10 cellular contexts compared by ENCODE assay signal in genomic region chr10:90896916-90897315, GRCh38. TPM values are rescaled to one million over a fixed set of nuclear protein-coding genes. Genes with fewer than 3 reads are reported as not detected.
DNase-seq lines count a peak whose midpoint lies in the region; ATAC-seq and TF ChIP-seq lines count a peak whose summit lies in the region.
"Not testable (repeated sequence)": the region's sequence is repeated elsewhere in the genome, so short reads cannot be mapped to it uniquely, and the experiment has no call there.
"Had no signal": no experiment of that assay in that cellular context is flagged by ENCODE, and none has a peak within 500 bp of the region (broad histone marks: within the 10 kb centered on the region; RNA-seq: fewer than 3 reads in every experiment).

No MANE protein-coding gene starts in this region.

- DNase-seq in CD4-positive, CD25-positive, alpha-beta regulatory T cell: peak in 2 of 3 donors; percentile 5 to 51
- DNase-seq in activated B cell treated with CpG ODN at 0.5 μM for 24 hours; activated CD8-positive, alpha-beta T cell treated with anti-CD3 and anti-CD28 coated beads, Interleukin-2, amount 10 ng/mL, durations not matched to agents 7 days and 5 days; activated naive CD4-positive, alpha-beta T cell treated with anti-CD3 and anti-CD28 coated beads, Interleukin-2, amount 10 ng/mL, durations not matched to agents 7 days and 5 days; activated naive CD8-positive, alpha-beta T cell treated with anti-CD3 and anti-CD28 coated beads, Interleukin-2, amount 50 U/mL, for 24 hours; naive thymus-derived CD4-positive, alpha-beta T cell: not testable (repeated sequence)

- H3K27me3 ChIP-seq in CD4-positive, CD25-positive, alpha-beta regulatory T cell (ENCODE audit: control insufficient read depth, insufficient read depth, low read length); naive thymus-derived CD4-positive, alpha-beta T cell (ENCODE audit: control insufficient read depth in 2 of 2, insufficient read depth in 2 of 2, low read length in 2 of 2): not testable (repeated sequence)

- H3K4me1 ChIP-seq in CD4-positive, CD25-positive, alpha-beta regulatory T cell (ENCODE audit: control insufficient read depth, insufficient read depth, low read length, poor library complexity, severe bottlenecking): not testable (repeated sequence)
- peaks cover 0 to 12% of the 10 kb centered on the region in 2 donors for H3K4me1 ChIP-seq in naive thymus-derived CD4-positive, alpha-beta T cell (ENCODE audit: control insufficient read depth in 2 of 2, insufficient read depth in 2 of 2, low read length in 2 of 2)

- CTCF ChIA-PET in activated B cell treated with CpG ODN at 0.5 μM for 24 hours (lab: Charles Lee): interaction anchor here (0.6 to 0.8 kb wide), 2 partner anchors 17 to 107 kb away, joined by 3 to 5 read pairs; no protein-coding TSS in a partner anchor
- CTCF ChIA-PET in activated CD8-positive, alpha-beta T cell treated with anti-CD3 and anti-CD28 coated beads, Interleukin-2, amount 10 ng/mL, durations not matched to agents 7 days and 5 days (lab: Charles Lee): interaction anchor here (1.2 to 2.8 kb wide), 5 partner anchors 15 to 402 kb away, joined by 4 to 10 read pairs (median 7); no protein-coding TSS in a partner anchor
- CTCF ChIA-PET in activated naive CD4-positive, alpha-beta T cell treated with anti-CD3 and anti-CD28 coated beads, Interleukin-2, amount 10 ng/mL, durations not matched to agents 7 days and 5 days (lab: Charles Lee): interaction anchor here (1.3 kb wide), 1 partner anchor 15 kb away, joined by 5 read pairs; no protein-coding TSS in a partner anchor
- CTCF ChIA-PET in naive thymus-derived CD4-positive, alpha-beta T cell (lab: Charles Lee): not testable (repeated sequence)

- H3K27ac Mint-ChIP-seq in CD4-positive, CD25-positive, alpha-beta regulatory T cell: peak overlapping the region; percentile 33 to 62 (median 41)
- peak overlapping the region; percentile 18 for H3K27ac Mint-ChIP-seq in activated B cell treated with CpG ODN at 0.5 μM for 24 hours
- peak overlapping the region; percentile 76 for H3K27ac Mint-ChIP-seq in activated CD8-positive, alpha-beta T cell treated with anti-CD3 and anti-CD28 coated beads, Interleukin-2, amount 10 ng/mL, durations not matched to agents 7 days and 5 days
- H3K27ac Mint-ChIP-seq in activated naive CD4-positive, alpha-beta T cell treated with anti-CD3 and anti-CD28 coated beads, Interleukin-2, amount 10 ng/mL, durations not matched to agents 7 days and 5 days: peak overlapping the region; percentile 87
- peak overlapping the region; percentile 38 for H3K27ac Mint-ChIP-seq in activated naive CD8-positive, alpha-beta T cell treated with anti-CD3 and anti-CD28 coated beads, Interleukin-2, amount 50 U/mL, for 24 hours
- peak overlapping the region in 8 of 9 donors; percentile 58 to 83 (median 76) for H3K27ac Mint-ChIP-seq in naive thymus-derived CD4-positive, alpha-beta T cell

- intact Hi-C loops in activated B cell treated with CpG ODN at 0.5 μM for 24 hours (cut with micrococcal nuclease); naive thymus-derived CD4-positive, alpha-beta T cell (cut with micrococcal nuclease): not testable (repeated sequence)

- POLR2A ChIA-PET in activated B cell treated with CpG ODN at 0.5 μM for 24 hours (lab: Charles Lee); naive thymus-derived CD4-positive, alpha-beta T cell (lab: Charles Lee): not testable (repeated sequence)
- POLR2A ChIA-PET in activated CD8-positive, alpha-beta T cell treated with anti-CD3 and anti-CD28 coated beads, Interleukin-2, amount 10 ng/mL, durations not matched to agents 7 days and 5 days (lab: Charles Lee): interaction anchor here (0.8 kb wide), 1 partner anchor 304 kb away, joined by 4 read pairs; no protein-coding TSS in a partner anchor

- H3K36me3 Mint-ChIP-seq in CD4-positive, CD25-positive, alpha-beta regulatory T cell: peaks cover 44% of the 10 kb centered on the region
- H3K36me3 Mint-ChIP-seq in activated B cell treated with CpG ODN at 0.5 μM for 24 hours (ENCODE audit: low read depth): peaks cover 65% of the 10 kb centered on the region
- H3K36me3 Mint-ChIP-seq in activated CD8-positive, alpha-beta T cell treated with anti-CD3 and anti-CD28 coated beads, Interleukin-2, amount 10 ng/mL, durations not matched to agents 7 days and 5 days (ENCODE audit: low read depth): peaks cover 48% of the 10 kb centered on the region
- H3K36me3 Mint-ChIP-seq in activated naive CD4-positive, alpha-beta T cell treated with anti-CD3 and anti-CD28 coated beads, Interleukin-2, amount 10 ng/mL, durations not matched to agents 7 days and 5 days: peaks cover 38% of the 10 kb centered on the region
- H3K36me3 Mint-ChIP-seq in activated naive CD8-positive, alpha-beta T cell treated with anti-CD3 and anti-CD28 coated beads, Interleukin-2, amount 50 U/mL, for 24 hours (ENCODE audit: low read depth): peaks cover 48% of the 10 kb centered on the region
- peaks cover 7 to 55% (median 26%) of the 10 kb centered on the region in 5 donors for H3K36me3 Mint-ChIP-seq in naive thymus-derived CD4-positive, alpha-beta T cell

- peak overlapping the region; percentile 26 for H3K27ac ChIP-seq in CD4-positive, CD25-positive, alpha-beta regulatory T cell (ENCODE audit: insufficient read depth, low read length, poor library complexity, severe bottlenecking)
- peak overlapping the region; percentile 56 for H3K27ac ChIP-seq in KOPT-K1 (ENCODE audit: low read depth, low read length, poor library complexity, severe bottlenecking)
- peak overlapping the region; percentile 12 for H3K27ac ChIP-seq in naive thymus-derived CD4-positive, alpha-beta T cell (ENCODE audit: low read depth, low read length)

- H3K4me3 ChIP-seq in CD4-positive, CD25-positive, alpha-beta regulatory T cell (ENCODE audit: low read depth, low read length): peak overlapping the region; percentile 3
- not testable (repeated sequence) for H3K4me3 ChIP-seq in naive thymus-derived CD4-positive, alpha-beta T cell (ENCODE audit: low read length)

- not testable (repeated sequence) for H3K9me3 ChIP-seq in CD4-positive, CD25-positive, alpha-beta regulatory T cell (ENCODE audit: control insufficient read depth in 2 of 2, low read length in 2 of 2); KOPT-K1 (ENCODE audit: insufficient read depth, low read length, poor library complexity, severe bottlenecking); naive thymus-derived CD4-positive, alpha-beta T cell (ENCODE audit: control insufficient read depth in 2 of 3, low read length in 3 of 3)

- not testable (repeated sequence) for H3K9me3 Mint-ChIP-seq in CD4-positive, CD25-positive, alpha-beta regulatory T cell; activated B cell treated with CpG ODN at 0.5 μM for 24 hours; activated CD8-positive, alpha-beta T cell treated with anti-CD3 and anti-CD28 coated beads, Interleukin-2, amount 10 ng/mL, durations not matched to agents 7 days and 5 days (ENCODE audit: insufficient read depth); activated naive CD4-positive, alpha-beta T cell treated with anti-CD3 and anti-CD28 coated beads, Interleukin-2, amount 10 ng/mL, durations not matched to agents 7 days and 5 days; activated naive CD8-positive, alpha-beta T cell treated with anti-CD3 and anti-CD28 coated beads, Interleukin-2, amount 50 U/mL, for 24 hours; naive thymus-derived CD4-positive, alpha-beta T cell

- not testable (repeated sequence) for ATAC-seq in CD4-positive, CD25-positive, alpha-beta regulatory T cell (ENCODE audit: low read depth in 2 of 2); activated B cell treated with CpG ODN at 0.5 μM for 24 hours (ENCODE audit: low read depth); activated naive CD8-positive, alpha-beta T cell treated with anti-CD3 and anti-CD28 coated beads, Interleukin-2, amount 50 U/mL, for 24 hours; naive thymus-derived CD4-positive, alpha-beta T cell
- peak; percentile 33 for ATAC-seq in activated CD8-positive, alpha-beta T cell treated with anti-CD3 and anti-CD28 coated beads, Interleukin-2, amount 10 ng/mL, durations not matched to agents 7 days and 5 days

- H3K27me3 Mint-ChIP-seq in CD4-positive, CD25-positive, alpha-beta regulatory T cell; activated B cell treated with CpG ODN at 0.5 μM for 24 hours; activated CD8-positive, alpha-beta T cell treated with anti-CD3 and anti-CD28 coated beads, Interleukin-2, amount 10 ng/mL, durations not matched to agents 7 days and 5 days (ENCODE audit: low read depth); activated naive CD4-positive, alpha-beta T cell treated with anti-CD3 and anti-CD28 coated beads, Interleukin-2, amount 10 ng/mL, durations not matched to agents 7 days and 5 days; activated naive CD8-positive, alpha-beta T cell treated with anti-CD3 and anti-CD28 coated beads, Interleukin-2, amount 50 U/mL, for 24 hours; naive thymus-derived CD4-positive, alpha-beta T cell: not testable (repeated sequence)

- not testable (repeated sequence) for TF ChIP-seq CTCF in activated B cell treated with CpG ODN at 0.5 μM for 24 hours (IDR thresholded peaks at IDR 0.05)

- peaks cover 14 to 32% (median 27%) of the 10 kb centered on the region in 4 donors for H3K4me1 Mint-ChIP-seq in CD4-positive, CD25-positive, alpha-beta regulatory T cell
- H3K4me1 Mint-ChIP-seq in activated B cell treated with CpG ODN at 0.5 μM for 24 hours: not testable (repeated sequence)
- peaks cover 17% of the 10 kb centered on the region for H3K4me1 Mint-ChIP-seq in activated CD8-positive, alpha-beta T cell treated with anti-CD3 and anti-CD28 coated beads, Interleukin-2, amount 10 ng/mL, durations not matched to agents 7 days and 5 days (ENCODE audit: low read depth)
- peaks cover 20% of the 10 kb centered on the region for H3K4me1 Mint-ChIP-seq in activated naive CD4-positive, alpha-beta T cell treated with anti-CD3 and anti-CD28 coated beads, Interleukin-2, amount 10 ng/mL, durations not matched to agents 7 days and 5 days
- H3K4me1 Mint-ChIP-seq in activated naive CD8-positive, alpha-beta T cell treated with anti-CD3 and anti-CD28 coated beads, Interleukin-2, amount 50 U/mL, for 24 hours: peaks cover 12% of the 10 kb centered on the region
- H3K4me1 Mint-ChIP-seq in naive thymus-derived CD4-positive, alpha-beta T cell: peaks cover 11 to 48% (median 24%) of the 10 kb centered on the region in 7 donors

- H3K4me3 Mint-ChIP-seq in CD4-positive, CD25-positive, alpha-beta regulatory T cell: peak overlapping the region in 2 of 4 donors; percentile 30 to 56
- H3K4me3 Mint-ChIP-seq in activated B cell treated with CpG ODN at 0.5 μM for 24 hours; activated naive CD8-positive, alpha-beta T cell treated with anti-CD3 and anti-CD28 coated beads, Interleukin-2, amount 50 U/mL, for 24 hours: not testable (repeated sequence)
- peak overlapping the region; percentile 17 for H3K4me3 Mint-ChIP-seq in activated CD8-positive, alpha-beta T cell treated with anti-CD3 and anti-CD28 coated beads, Interleukin-2, amount 10 ng/mL, durations not matched to agents 7 days and 5 days
- peak overlapping the region; percentile 34 for H3K4me3 Mint-ChIP-seq in activated naive CD4-positive, alpha-beta T cell treated with anti-CD3 and anti-CD28 coated beads, Interleukin-2, amount 10 ng/mL, durations not matched to agents 7 days and 5 days
- H3K4me3 Mint-ChIP-seq in naive thymus-derived CD4-positive, alpha-beta T cell: peak overlapping the region in 4 of 10 donors; percentile 11 to 63 (median 56)

- H3K36me3 ChIP-seq in CD4-positive, CD25-positive, alpha-beta regulatory T cell (ENCODE audit: control insufficient read depth, insufficient read depth, low read length): peaks cover 55% of the 10 kb centered on the region
- peaks cover 85% of the 10 kb centered on the region for H3K36me3 ChIP-seq in KOPT-K1 (ENCODE audit: insufficient read depth, low read length)
- H3K36me3 ChIP-seq in naive thymus-derived CD4-positive, alpha-beta T cell (ENCODE audit: control insufficient read depth in 2 of 3, insufficient read depth in 3 of 3, low read length in 3 of 3): peaks cover 8 to 45% (median 11%) of the 10 kb centered on the region in 3 experiments

RNA-seq across cellular contexts. Expression of gene ANKRD1, which starts 24.0 kb away (rescaled TPM):
- total RNA-seq in CD4-positive, CD25-positive, alpha-beta regulatory T cell: not detected
- not detected for polyA plus RNA-seq in CD4-positive, CD25-positive, alpha-beta regulatory T cell
- total RNA-seq in activated B cell treated with CpG ODN at 0.5 μM for 24 hours: not detected in 2 replicates
- not detected for total RNA-seq in activated CD8-positive, alpha-beta T cell treated with anti-CD3 and anti-CD28 coated beads, Interleukin-2, amount 10 ng/mL, durations not matched to agents 7 days and 5 days
- total RNA-seq in naive thymus-derived CD4-positive, alpha-beta T cell: not detected
- not detected for polyA plus RNA-seq in naive thymus-derived CD4-positive, alpha-beta T cell
- total RNA-seq: A673 had no signal
- polyA plus RNA-seq: CD14-positive monocyte had no signal

RNA-seq across cellular contexts. Expression of gene RPP30, which starts 25.1 kb away (rescaled TPM):
- total RNA-seq in CD4-positive, CD25-positive, alpha-beta regulatory T cell: 27.3 TPM
- 10 to 100 TPM; 47.0 to 54.7 (median 53.8) TPM for polyA plus RNA-seq in CD4-positive, CD25-positive, alpha-beta regulatory T cell
- total RNA-seq in activated B cell treated with CpG ODN at 0.5 μM for 24 hours: 43.7 and 44.6 TPM in 2 replicates
- 10 to 100 TPM; 43.7 to 48.1 TPM for total RNA-seq in activated CD8-positive, alpha-beta T cell treated with anti-CD3 and anti-CD28 coated beads, Interleukin-2, amount 10 ng/mL, durations not matched to agents 7 days and 5 days
- total RNA-seq in naive thymus-derived CD4-positive, alpha-beta T cell: 10 to 100 TPM; 24.1 to 45.6 (median 38.0) TPM
- polyA plus RNA-seq in naive thymus-derived CD4-positive, alpha-beta T cell: 10 to 100 TPM; 47.3 to 50.0 TPM

RNA-seq across cellular contexts. Expression of gene HTR7, which starts 39.1 kb away (rescaled TPM):
- not detected for total RNA-seq in CD4-positive, CD25-positive, alpha-beta regulatory T cell
- not detected for polyA plus RNA-seq in CD4-positive, CD25-positive, alpha-beta regulatory T cell
- total RNA-seq in activated B cell treated with CpG ODN at 0.5 μM for 24 hours: not detected in 2 replicates
- total RNA-seq in activated CD8-positive, alpha-beta T cell treated with anti-CD3 and anti-CD28 coated beads, Interleukin-2, amount 10 ng/mL, durations not matched to agents 7 days and 5 days: not detected
- total RNA-seq in naive thymus-derived CD4-positive, alpha-beta T cell: under 1 TPM in 3 of 5 experiments, not detected in 2; 0.11 to 0.32 (median 0.13) TPM
- not detected for polyA plus RNA-seq in naive thymus-derived CD4-positive, alpha-beta T cell
- total RNA-seq: A673, G401 had no signal

Comparison
In these comparisons a context has a peak if more than half of its experiments do, and no peak if none do; other contexts are left out.
1. H3K27ac Mint-ChIP-seq: peak in every context shown above with its lines; median percentile 87 in activated naive CD4-positive, alpha-beta T cell treated with anti-CD3 and anti-CD28 coated beads, Interleukin-2, amount 10 ng/mL, durations not matched to agents 7 days and 5 days; 76 in activated CD8-positive, alpha-beta T cell treated with anti-CD3 and anti-CD28 coated beads, Interleukin-2, amount 10 ng/mL, durations not matched to agents 7 days and 5 days; 76 in naive thymus-derived CD4-positive, alpha-beta T cell; 41 in CD4-positive, CD25-positive, alpha-beta regulatory T cell; 38 in activated naive CD8-positive, alpha-beta T cell treated with anti-CD3 and anti-CD28 coated beads, Interleukin-2, amount 50 U/mL, for 24 hours; 18 in activated B cell treated with CpG ODN at 0.5 μM for 24 hours.